Comparison of ENCODE assay signal across 21 cellular contexts in the genomic region with DNA sequence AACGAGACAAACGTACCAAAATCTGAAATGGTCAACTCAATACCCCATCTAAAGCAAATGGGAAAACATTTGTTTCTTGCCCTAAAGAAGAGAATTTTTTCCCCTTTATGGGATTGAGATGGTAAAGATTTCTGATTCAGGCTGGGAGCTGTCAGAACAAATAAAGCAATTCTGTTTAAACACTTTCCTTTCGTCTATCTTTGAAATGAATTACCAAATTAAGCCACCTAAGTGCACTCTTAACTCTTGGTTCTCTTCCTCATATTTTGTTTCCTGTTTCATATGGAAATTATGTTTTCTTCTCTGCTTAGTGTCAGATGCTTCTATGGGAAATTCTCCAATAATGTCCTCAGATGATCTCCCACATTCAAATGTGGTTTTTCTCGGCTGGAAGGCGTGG.
"Had no signal": no experiment of that assay in that cellular context is flagged by ENCODE, and none has a peak within 500 bp of the region (broad histone marks: within the 10 kb centered on the region; RNA-seq: fewer than 3 reads in every experiment).

No MANE protein-coding gene starts in this region.

- H3K36me3 ChIP-seq: Peyer's patch, SJCRH30 had no signal

- H3K27me3 ChIP-seq: Peyer's patch, SJCRH30 had no signal

- H3K4me2 ChIP-seq: PC-9 had no signal

- H3K4me3 ChIP-seq: PC-9, Peyer's patch, SJCRH30 had no signal

- H2AFZ ChIP-seq: PC-9 had no signal

- H3K9me3 ChIP-seq: Peyer's patch, SJCRH30 had no signal

- DNase-seq: KBM-7, MV-4-11, NCI-H1048, NCI-H1105, NCI-H1417, NCI-H1436 treated with DMSO at 0.1 percent for 48 hours, NCI-H1694, NCI-H187 treated with DMSO at 0.1 percent for 48 hours, NCI-H2029 treated with DMSO at 0.1 percent for 48 hours, NCI-H2171 treated with DMSO at 0.1 percent for 48 hours, NCI-H345, NCI-H446 treated with DMSO at 0.1 percent for 48 hours, NCI-H510A treated with DMSO at 0.1 percent for 48 hours, NCI-H526, OCI-M1, PC-9, Peyer's patch, SHP77 treated with DMSO at 0.1 percent for 48 hours, SJCRH30, T-cell had no signal

- ATAC-seq: Right ventricle myocardium inferior, T-cell had no signal

- H3K4me1 ChIP-seq: Peyer's patch had no signal

- H3K27ac ChIP-seq: PC-9, Peyer's patch, SJCRH30 had no signal
